Comparison of ENCODE assay signal across 29 cellular contexts in the genomic region with DNA sequence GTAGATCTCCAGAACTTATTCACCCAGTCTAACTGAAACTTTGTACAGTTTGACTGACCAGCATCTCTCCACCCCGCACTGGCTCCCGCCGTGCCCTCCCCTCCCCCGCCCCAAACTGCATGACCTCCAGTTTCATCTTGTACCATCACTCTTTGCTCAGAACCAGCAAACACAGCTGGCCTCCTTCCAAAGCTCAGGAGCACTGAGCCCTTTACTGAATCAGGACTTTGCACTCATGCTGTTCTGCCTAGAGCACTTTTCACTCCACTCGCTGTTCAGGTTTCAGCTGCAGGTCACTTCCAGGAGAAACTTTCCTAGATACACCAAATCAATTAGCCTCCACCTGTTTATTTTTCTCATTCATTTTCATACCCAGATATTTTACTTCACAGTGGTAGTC.
DNase-seq lines count a peak whose midpoint lies in the region; ATAC-seq and TF ChIP-seq lines count a peak whose summit lies in the region.
"Had no signal": no experiment of that assay in that cellular context is flagged by ENCODE, and none has a peak within 500 bp of the region (broad histone marks: within the 10 kb centered on the region; RNA-seq: fewer than 3 reads in every experiment).

No MANE protein-coding gene starts in this region.

- H3K27ac Mint-ChIP-seq in endodermal cell (peak overlapping the region; percentile 69), nephron progenitor cell (peak overlapping the region; percentile 53)
- H3K27ac Mint-ChIP-seq: activated CD8-positive, alpha-beta T cell treated with anti-CD3 and anti-CD28 coated beads for 36 hours; activated naive CD4-positive, alpha-beta T cell treated with anti-CD3 and anti-CD28 coated beads, Interleukin-2, amount 50 U/mL, for 72 hours; activated T-helper 2 cell treated with anti-CD3 and anti-CD28 coated beads, Interferon-gamma antibody, Interleukin-2, Interleukin-4, amounts not matched to agents 10 μg/mL and 5 μg/mL and 100 μg/mL, durations not matched to agents 14 hours and 24 hours and 36 hours; natural killer cell; T-helper 1 cell treated with Interleukin-12 subunit alpha and Interleukin-12 subunit beta and Interleukin-4 antibody, amounts not matched to agents 30 μg/mL and 1 μg/mL, for 36 hours had no signal

- intact Hi-C loops in tibial artery (cut with DNase I; ENCODE audit: low total_unique reads), result no loop called here
- intact Hi-C loops in ascending aorta (cut with DNase I), result loop anchor here (10.0 kb wide), 3 partner anchors 272 to 692 kb away; no protein-coding TSS in a partner anchor

- H3K4me1 Mint-ChIP-seq in endodermal cell, result peaks cover 45% of the 10 kb centered on the region
- peaks cover 44% of the 10 kb centered on the region for H3K4me1 Mint-ChIP-seq in nephron progenitor cell
- H3K4me1 Mint-ChIP-seq: natural killer cell had no signal

- no peak overlapping the region for H3K4me3 ChIP-seq in LNCaP clone FGC (ENCODE audit: low read depth, low read length)
- no peak overlapping the region for H3K4me3 ChIP-seq in endodermal cell (ENCODE audit: low read length)
- H3K4me3 ChIP-seq in tibial artery, result no peak overlapping the region
- no peak overlapping the region for H3K4me3 ChIP-seq in ascending aorta
- H3K4me3 ChIP-seq: BLaER1 treated with 17β-estradiol and CSF1 and Interleukin-3, amounts not matched to agents 10 nM and 100 nM; esophagus muscularis mucosa; GM12878; SK-N-MC; spleen; upper lobe of right lung had no signal

- no peak for TF ChIP-seq CTCF in LNCaP clone FGC (IDR thresholded peaks at IDR 0.05; ENCODE audit: control insufficient read depth, extremely low read depth, insufficient read depth)
- no peak for TF ChIP-seq CTCF in endodermal cell (conservative IDR thresholded peaks at IDR 0.05)
- TF ChIP-seq CTCF in nephron progenitor cell (IDR thresholded peaks at IDR 0.05), result no peak
- TF ChIP-seq CTCF in tibial artery (IDR thresholded peaks at IDR 0.05), result no peak
- TF ChIP-seq CTCF in ascending aorta (IDR thresholded peaks at IDR 0.05), result no peak

- H3K9me3 ChIP-seq in endodermal cell (ENCODE audit: control insufficient read depth, low read length) (no peaks in the 10 kb centered on the region), tibial artery (no peaks in the 10 kb centered on the region), ascending aorta (no peaks in the 10 kb centered on the region)
- H3K9me3 ChIP-seq: BLaER1 treated with 17β-estradiol and CSF1 and Interleukin-3, amounts not matched to agents 10 nM and 100 nM; esophagus muscularis mucosa; spleen; upper lobe of right lung had no signal

- 66 to 87% methylated on average over 3 to 5 of the region's 5 CpGs for WGBS in endodermal cell (ENCODE audit: insufficient coverage in 1 of 2, insufficient read length in 1 of 2), 2 experiments

- H3K27me3 ChIP-seq in endodermal cell (ENCODE audit: control insufficient read depth, insufficient read depth, low read length, poor library complexity, severe bottlenecking) (no peaks in the 10 kb centered on the region), tibial artery (no peaks in the 10 kb centered on the region), ascending aorta (no peaks in the 10 kb centered on the region)
- H3K27me3 ChIP-seq: BLaER1 treated with 17β-estradiol and CSF1 and Interleukin-3, amounts not matched to agents 10 nM and 100 nM; esophagus muscularis mucosa; foreskin keratinocyte; spleen; upper lobe of right lung had no signal

- H3K27ac ChIP-seq in endodermal cell (ENCODE audit: low read depth, low read length) (no peak overlapping the region), tibial artery (peak overlapping the region in 1 of 2 donors; percentile 25), ascending aorta (peak overlapping the region in 1 of 2 donors; percentile 8)
- H3K27ac ChIP-seq: BLaER1 treated with 17β-estradiol and CSF1 and Interleukin-3, amounts not matched to agents 10 nM and 100 nM; esophagus muscularis mucosa; foreskin keratinocyte; SK-N-MC; spleen; upper lobe of right lung had no signal

- no peaks in the 10 kb centered on the region for H3K27me3 Mint-ChIP-seq in endodermal cell (ENCODE audit: insufficient read depth)
- peaks cover 3% of the 10 kb centered on the region for H3K27me3 Mint-ChIP-seq in nephron progenitor cell (ENCODE audit: low read depth, poor library complexity)

- H3K4me3 Mint-ChIP-seq in endodermal cell, result no peak overlapping the region
- H3K4me3 Mint-ChIP-seq in nephron progenitor cell, result no peak overlapping the region
- H3K4me3 Mint-ChIP-seq: activated CD8-positive, alpha-beta T cell treated with anti-CD3 and anti-CD28 coated beads for 36 hours; natural killer cell; T-helper 1 cell treated with Interleukin-12 subunit alpha and Interleukin-12 subunit beta and Interleukin-4 antibody, amounts not matched to agents 30 μg/mL and 1 μg/mL, for 36 hours had no signal

- H3K4me1 ChIP-seq in endodermal cell (ENCODE audit: control insufficient read depth, insufficient read depth, low read length) (peaks cover 12% of the 10 kb centered on the region), tibial artery (peaks cover 0 to 72% (median 7%) of the 10 kb centered on the region in 4 donors), ascending aorta (peaks cover 0 to 37% of the 10 kb centered on the region in 2 donors)
- H3K4me1 ChIP-seq: foreskin keratinocyte, upper lobe of right lung had no signal

- peak; percentile 83 for DNase-seq in DMS53 (lab: John Stamatoyannopoulos, UW)
- peak; percentile 36 for DNase-seq in LNCaP clone FGC (ENCODE audit: low read depth)
- no peak for DNase-seq in endodermal cell
- no peak for DNase-seq in nephron progenitor cell
- no peak for DNase-seq in tibial artery
- no peak for DNase-seq in ascending aorta (ENCODE audit: low spot score in 2 of 2)
- DNase-seq: activated CD8-positive, alpha-beta T cell treated with anti-CD3 and anti-CD28 coated beads for 36 hours; anterior cingulate cortex; Calu3; cortex of kidney; foreskin keratinocyte; KG1; midbrain; natural killer cell; NCI-H1417 treated with DMSO at 0.1 percent for 48 hours; NCI-H2107; NCI-H524 treated with DMSO at 0.1 percent for 48 hours; retina; RPMI8226; spleen; upper lobe of right lung had no signal

- H3K9ac ChIP-seq in endodermal cell (ENCODE audit: extremely low read depth, low read length, poor library complexity, severe bottlenecking), result no peak overlapping the region
- H3K9ac ChIP-seq: BLaER1 treated with 17β-estradiol and CSF1 and Interleukin-3, amounts not matched to agents 10 nM and 100 nM had no signal

- no peak for ATAC-seq in HG03439 (IDR thresholded peaks at IDR 0.05; ENCODE audit: unreplicated experiment)
- ATAC-seq: activated CD8-positive, alpha-beta T cell treated with anti-CD3 and anti-CD28 coated beads for 36 hours; activated naive CD4-positive, alpha-beta T cell treated with anti-CD3 and anti-CD28 coated beads, Interleukin-2, amount 50 U/mL, for 72 hours; foreskin keratinocyte; GM12878; natural killer cell; upper lobe of right lung had no signal

- H3K9me3 Mint-ChIP-seq in endodermal cell, result no peaks in the 10 kb centered on the region
- H3K9me3 Mint-ChIP-seq in nephron progenitor cell, result no peaks in the 10 kb centered on the region
- H3K9me3 Mint-ChIP-seq: activated CD8-positive, alpha-beta T cell treated with anti-CD3 and anti-CD28 coated beads for 36 hours; activated T-helper 2 cell treated with anti-CD3 and anti-CD28 coated beads, Interferon-gamma antibody, Interleukin-2, Interleukin-4, amounts not matched to agents 10 μg/mL and 5 μg/mL and 100 μg/mL, durations not matched to agents 14 hours and 24 hours and 36 hours; natural killer cell; T-helper 1 cell treated with Interleukin-12 subunit alpha and Interleukin-12 subunit beta and Interleukin-4 antibody, amounts not matched to agents 30 μg/mL and 1 μg/mL, for 36 hours had no signal

- no peaks in the 10 kb centered on the region for H3K36me3 Mint-ChIP-seq in endodermal cell (ENCODE audit: low read depth)
- H3K36me3 Mint-ChIP-seq in nephron progenitor cell (ENCODE audit: low read depth), result no peaks in the 10 kb centered on the region
- H3K36me3 Mint-ChIP-seq: activated naive CD4-positive, alpha-beta T cell treated with anti-CD3 and anti-CD28 coated beads, Interleukin-2, amount 50 U/mL, for 72 hours; natural killer cell had no signal

- H3K36me3 ChIP-seq in endodermal cell (ENCODE audit: control insufficient read depth, insufficient read depth, low read length) (no peaks in the 10 kb centered on the region), tibial artery (no peaks in the 10 kb centered on the region), ascending aorta (no peaks in the 10 kb centered on the region)
- H3K36me3 ChIP-seq: BLaER1 treated with 17β-estradiol and CSF1 and Interleukin-3, amounts not matched to agents 10 nM and 100 nM; esophagus muscularis mucosa; spleen; upper lobe of right lung had no signal

Comparison
In these comparisons a context has a peak if more than half of its experiments do, and no peak if none do; other contexts are left out.
1. DNase-seq: peak in DMS53 (single experiment) and LNCaP clone FGC (single experiment); none in endodermal cell (single experiment), nephron progenitor cell (single experiment), tibial artery (0 of 2) and ascending aorta (0 of 2).